In the genomic region with DNA sequence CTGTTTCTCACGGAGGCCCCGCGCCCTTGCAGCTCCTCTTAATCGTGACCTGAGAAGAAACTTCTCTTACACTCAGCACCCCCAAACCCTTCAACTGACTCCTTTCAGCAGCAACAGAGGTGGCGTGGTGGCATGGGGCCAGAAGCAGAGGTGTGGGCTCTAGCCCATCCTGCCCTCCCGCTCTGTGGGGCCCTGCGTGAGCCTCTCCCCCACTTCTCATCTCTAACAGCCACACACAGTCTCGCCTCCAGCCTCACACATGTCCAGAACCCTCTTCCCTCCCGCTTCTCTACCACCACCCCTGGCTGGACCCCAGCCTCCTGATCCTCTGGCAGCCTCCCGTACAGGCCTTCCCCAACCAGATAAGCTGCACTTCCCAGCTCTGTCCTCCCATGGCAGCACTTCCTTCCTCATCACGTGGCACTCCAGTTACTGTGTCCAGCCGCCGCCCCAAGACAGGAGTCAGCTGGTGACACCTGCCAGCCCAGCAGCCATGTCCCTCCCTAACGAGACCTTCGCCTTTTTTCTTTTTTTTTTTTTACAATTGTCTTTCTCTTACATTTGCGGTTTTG, we compare ENCODE assay signal across 1 cellular context.
TF ChIP-seq lines count a peak whose summit lies in the region.

No MANE protein-coding gene starts in this region.

TF ChIP-seq in K562, 482 proteins besides CTCF, POLR2A, EP300 and RAD21 (continued from another document and continues in another):
- TF ChIP-seq, protein P1, sequence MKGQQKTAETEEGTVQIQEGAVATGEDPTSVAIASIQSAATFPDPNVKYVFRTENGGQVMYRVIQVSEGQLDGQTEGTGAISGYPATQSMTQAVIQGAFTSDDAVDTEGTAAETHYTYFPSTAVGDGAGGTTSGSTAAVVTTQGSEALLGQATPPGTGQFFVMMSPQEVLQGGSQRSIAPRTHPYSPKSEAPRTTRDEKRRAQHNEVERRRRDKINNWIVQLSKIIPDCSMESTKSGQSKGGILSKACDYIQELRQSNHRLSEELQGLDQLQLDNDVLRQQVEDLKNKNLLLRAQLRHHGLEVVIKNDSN (CRISPR knock-in tag; IDR thresholded peaks at IDR 0.05): peak; percentile 86
- TF ChIP-seq KDM1A (IDR thresholded peaks at IDR 0.05): no peak
- TF ChIP-seq ZBTB43 (CRISPR knock-in tag; IDR thresholded peaks at IDR 0.05): no peak
- TF ChIP-seq TOE1 (IDR thresholded peaks at IDR 0.05; ENCODE audit: borderline replicate concordance): no peak
- no peak for TF ChIP-seq TOE1 (CRISPR knock-in tag; IDR thresholded peaks at IDR 0.05; ENCODE audit: borderline replicate concordance, low read depth)
- TF ChIP-seq SREBF1 (IDR thresholded peaks at IDR 0.05; ENCODE audit: borderline replicate concordance, low read depth, low read length): no peak
- TF ChIP-seq RBM22 (IDR thresholded peaks at IDR 0.05; ENCODE audit: low read depth, low read length, poor library complexity, severe bottlenecking): no peak
- TF ChIP-seq, protein P2, sequence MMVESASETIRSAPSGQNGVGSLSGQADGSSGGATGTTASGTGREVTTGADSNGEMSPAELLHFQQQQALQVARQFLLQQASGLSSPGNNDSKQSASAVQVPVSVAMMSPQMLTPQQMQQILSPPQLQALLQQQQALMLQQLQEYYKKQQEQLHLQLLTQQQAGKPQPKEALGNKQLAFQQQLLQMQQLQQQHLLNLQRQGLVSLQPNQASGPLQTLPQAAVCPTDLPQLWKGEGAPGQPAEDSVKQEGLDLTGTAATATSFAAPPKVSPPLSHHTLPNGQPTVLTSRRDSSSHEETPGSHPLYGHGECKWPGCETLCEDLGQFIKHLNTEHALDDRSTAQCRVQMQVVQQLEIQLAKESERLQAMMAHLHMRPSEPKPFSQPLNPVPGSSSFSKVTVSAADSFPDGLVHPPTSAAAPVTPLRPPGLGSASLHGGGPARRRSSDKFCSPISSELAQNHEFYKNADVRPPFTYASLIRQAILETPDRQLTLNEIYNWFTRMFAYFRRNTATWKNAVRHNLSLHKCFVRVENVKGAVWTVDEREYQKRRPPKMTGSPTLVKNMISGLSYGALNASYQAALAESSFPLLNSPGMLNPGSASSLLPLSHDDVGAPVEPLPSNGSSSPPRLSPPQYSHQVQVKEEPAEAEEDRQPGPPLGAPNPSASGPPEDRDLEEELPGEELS (CRISPR knock-in tag; IDR thresholded peaks at IDR 0.05; ENCODE audit: borderline replicate concordance): no peak
- no peak for TF ChIP-seq KDM5B (IDR thresholded peaks at IDR 0.05; ENCODE audit: insufficient replicate concordance, low read depth, low read length)
- TF ChIP-seq BRF2 (IDR thresholded peaks at IDR 0.05; ENCODE audit: borderline replicate concordance, insufficient read depth, insufficient read length): no peak
- TF ChIP-seq HNRNPUL1 (IDR thresholded peaks at IDR 0.05; ENCODE audit: low read length): no peak
- TF ChIP-seq, protein P3, sequence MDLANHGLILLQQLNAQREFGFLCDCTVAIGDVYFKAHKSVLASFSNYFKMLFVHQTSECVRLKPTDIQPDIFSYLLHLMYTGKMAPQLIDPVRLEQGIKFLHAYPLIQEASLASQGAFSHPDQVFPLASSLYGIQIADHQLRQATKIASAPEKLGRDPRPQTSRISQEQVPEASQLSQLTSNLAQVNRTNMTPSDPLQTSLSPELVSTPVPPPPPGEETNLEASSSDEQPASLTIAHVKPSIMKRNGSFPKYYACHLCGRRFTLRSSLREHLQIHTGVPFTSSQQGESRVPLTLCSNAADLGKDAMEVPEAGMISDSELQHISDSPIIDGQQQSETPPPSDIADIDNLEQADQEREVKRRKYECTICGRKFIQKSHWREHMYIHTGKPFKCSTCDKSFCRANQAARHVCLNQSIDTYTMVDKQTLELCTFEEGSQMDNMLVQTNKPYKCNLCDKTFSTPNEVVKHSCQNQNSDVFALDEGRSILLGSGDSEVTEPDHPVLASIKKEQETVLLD (IDR thresholded peaks at IDR 0.05): no peak
- no peak for TF ChIP-seq PKNOX1 (IDR thresholded peaks at IDR 0.05)
- TF ChIP-seq, protein P4, sequence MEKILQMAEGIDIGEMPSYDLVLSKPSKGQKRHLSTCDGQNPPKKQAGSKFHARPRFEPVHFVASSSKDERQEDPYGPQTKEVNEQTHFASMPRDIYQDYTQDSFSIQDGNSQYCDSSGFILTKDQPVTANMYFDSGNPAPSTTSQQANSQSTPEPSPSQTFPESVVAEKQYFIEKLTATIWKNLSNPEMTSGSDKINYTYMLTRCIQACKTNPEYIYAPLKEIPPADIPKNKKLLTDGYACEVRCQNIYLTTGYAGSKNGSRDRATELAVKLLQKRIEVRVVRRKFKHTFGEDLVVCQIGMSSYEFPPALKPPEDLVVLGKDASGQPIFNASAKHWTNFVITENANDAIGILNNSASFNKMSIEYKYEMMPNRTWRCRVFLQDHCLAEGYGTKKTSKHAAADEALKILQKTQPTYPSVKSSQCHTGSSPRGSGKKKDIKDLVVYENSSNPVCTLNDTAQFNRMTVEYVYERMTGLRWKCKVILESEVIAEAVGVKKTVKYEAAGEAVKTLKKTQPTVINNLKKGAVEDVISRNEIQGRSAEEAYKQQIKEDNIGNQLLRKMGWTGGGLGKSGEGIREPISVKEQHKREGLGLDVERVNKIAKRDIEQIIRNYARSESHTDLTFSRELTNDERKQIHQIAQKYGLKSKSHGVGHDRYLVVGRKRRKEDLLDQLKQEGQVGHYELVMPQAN (IDR thresholded peaks at IDR 0.05; ENCODE audit: borderline replicate concordance): no peak
- TF ChIP-seq ZNF12 (CRISPR knock-in tag; IDR thresholded peaks at IDR 0.05): no peak
- TF ChIP-seq SPI1 (IDR thresholded peaks at IDR 0.05; ENCODE audit: borderline replicate concordance, low read depth, low read length): peak; percentile 77; the same call in 1 of the 2 replicates
- TF ChIP-seq ZNF766 (CRISPR knock-in tag; conservative IDR thresholded peaks at IDR 0.05): 0 out of 2 replicates have a peak, but pooled peaks have one; percentile 7
- peak; percentile 52 to 66; a peak in 2 of 4 replicates for TF ChIP-seq ETV6 (IDR thresholded peaks at IDR 0.05; ENCODE audit: borderline replicate concordance in 1 of 2, low read depth in 2 of 2, low read length in 1 of 2)
- TF ChIP-seq ETV6 (CRISPR knock-in tag; IDR thresholded peaks at IDR 0.05; ENCODE audit: borderline replicate concordance): no peak
- TF ChIP-seq BCOR (IDR thresholded peaks at IDR 0.05): no peak
- peak; percentile 75 for TF ChIP-seq RAD51 (IDR thresholded peaks at IDR 0.05; ENCODE audit: borderline replicate concordance, low read depth)
- peak; percentile 35; the same call in 1 of the 2 replicates for TF ChIP-seq GABPA (tag; conservative IDR thresholded peaks at IDR 0.05; ENCODE audit: low read depth)
- no peak for TF ChIP-seq NONO (IDR thresholded peaks at IDR 0.05; ENCODE audit: low read depth in 2 of 2, low read length in 1 of 2)
- TF ChIP-seq SMARCB1 (IDR thresholded peaks at IDR 0.05; ENCODE audit: insufficient read length, low read depth): no peak
- TF ChIP-seq HDAC3 (IDR thresholded peaks at IDR 0.05; ENCODE audit: borderline replicate concordance, partially characterized antibody): no peak
- no peak for TF ChIP-seq ZNF23 (CRISPR knock-in tag; IDR thresholded peaks at IDR 0.05)
- no peak for TF ChIP-seq SOX6 (IDR thresholded peaks at IDR 0.05)
- TF ChIP-seq THRA (IDR thresholded peaks at IDR 0.05): no peak
- 0 out of 2 replicates have a peak, but pooled peaks have one; percentile 34 for TF ChIP-seq DMBX1 (CRISPR knock-in tag; IDR thresholded peaks at IDR 0.05; ENCODE audit: borderline replicate concordance)
- TF ChIP-seq, protein P5, sequence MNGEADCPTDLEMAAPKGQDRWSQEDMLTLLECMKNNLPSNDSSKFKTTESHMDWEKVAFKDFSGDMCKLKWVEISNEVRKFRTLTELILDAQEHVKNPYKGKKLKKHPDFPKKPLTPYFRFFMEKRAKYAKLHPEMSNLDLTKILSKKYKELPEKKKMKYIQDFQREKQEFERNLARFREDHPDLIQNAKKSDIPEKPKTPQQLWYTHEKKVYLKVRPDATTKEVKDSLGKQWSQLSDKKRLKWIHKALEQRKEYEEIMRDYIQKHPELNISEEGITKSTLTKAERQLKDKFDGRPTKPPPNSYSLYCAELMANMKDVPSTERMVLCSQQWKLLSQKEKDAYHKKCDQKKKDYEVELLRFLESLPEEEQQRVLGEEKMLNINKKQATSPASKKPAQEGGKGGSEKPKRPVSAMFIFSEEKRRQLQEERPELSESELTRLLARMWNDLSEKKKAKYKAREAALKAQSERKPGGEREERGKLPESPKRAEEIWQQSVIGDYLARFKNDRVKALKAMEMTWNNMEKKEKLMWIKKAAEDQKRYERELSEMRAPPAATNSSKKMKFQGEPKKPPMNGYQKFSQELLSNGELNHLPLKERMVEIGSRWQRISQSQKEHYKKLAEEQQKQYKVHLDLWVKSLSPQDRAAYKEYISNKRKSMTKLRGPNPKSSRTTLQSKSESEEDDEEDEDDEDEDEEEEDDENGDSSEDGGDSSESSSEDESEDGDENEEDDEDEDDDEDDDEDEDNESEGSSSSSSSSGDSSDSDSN (IDR thresholded peaks at IDR 0.05; ENCODE audit: borderline replicate concordance in 1 of 2, low read depth in 2 of 2, low read length in 2 of 2): no peak
- TF ChIP-seq SMAD4 (CRISPR knock-in tag; conservative IDR thresholded peaks at IDR 0.05): peak; percentile 54
- TF ChIP-seq ASH1L (IDR thresholded peaks at IDR 0.05; ENCODE audit: borderline replicate concordance, low read depth, partially characterized antibody): no peak
- TF ChIP-seq, protein P6, sequence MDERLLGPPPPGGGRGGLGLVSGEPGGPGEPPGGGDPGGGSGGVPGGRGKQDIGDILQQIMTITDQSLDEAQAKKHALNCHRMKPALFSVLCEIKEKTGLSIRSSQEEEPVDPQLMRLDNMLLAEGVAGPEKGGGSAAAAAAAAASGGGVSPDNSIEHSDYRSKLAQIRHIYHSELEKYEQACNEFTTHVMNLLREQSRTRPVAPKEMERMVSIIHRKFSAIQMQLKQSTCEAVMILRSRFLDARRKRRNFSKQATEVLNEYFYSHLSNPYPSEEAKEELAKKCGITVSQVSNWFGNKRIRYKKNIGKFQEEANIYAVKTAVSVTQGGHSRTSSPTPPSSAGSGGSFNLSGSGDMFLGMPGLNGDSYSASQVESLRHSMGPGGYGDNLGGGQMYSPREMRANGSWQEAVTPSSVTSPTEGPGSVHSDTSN (CRISPR knock-in tag; IDR thresholded peaks at IDR 0.05; ENCODE audit: low read depth): no peak
- TF ChIP-seq, protein P6 (tag; conservative IDR thresholded peaks at IDR 0.05; ENCODE audit: low read depth): no peak
- TF ChIP-seq STAT6 (CRISPR knock-in tag; IDR thresholded peaks at IDR 0.05): no peak
